26 cellular contexts compared by ENCODE assay signal in the genomic region with DNA sequence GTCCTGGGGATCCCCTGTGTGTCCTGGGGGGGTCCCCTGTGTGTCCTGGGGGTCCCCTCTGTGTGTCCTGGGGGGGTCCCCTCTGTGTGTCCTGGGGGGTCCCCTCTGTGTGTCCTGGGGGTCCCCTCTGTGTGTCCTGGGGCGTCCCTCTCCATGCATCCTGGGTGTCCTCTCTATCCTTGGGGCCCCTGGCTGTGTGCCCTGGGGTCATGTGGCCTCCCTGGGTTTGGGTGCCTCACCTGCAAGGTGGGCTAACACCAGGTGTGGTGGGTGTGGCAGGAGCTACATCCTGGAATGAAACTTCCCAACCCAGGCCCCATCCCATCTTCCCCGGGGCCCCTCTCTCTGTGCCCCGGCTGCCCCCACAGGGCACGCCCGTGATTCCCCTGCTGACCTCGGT. TPM values are rescaled to one million over a fixed set of nuclear protein-coding genes. Genes with fewer than 3 reads are reported as not detected.
"Had no signal": no experiment of that assay in that cellular context is flagged by ENCODE, and none has a peak within 500 bp of the region (broad histone marks: within the 10 kb centered on the region; RNA-seq: fewer than 3 reads in every experiment).

No MANE protein-coding gene starts in this region.

- H3K36me3 ChIP-seq: ascending aorta, prostate gland, right atrium auricular region, tibial artery had no signal

- H3K4me3 ChIP-seq: ascending aorta, prostate gland, right atrium auricular region, tibial artery had no signal

- DNase-seq: activated B cell treated with CpG ODN at 0.5 μM for 24 hours; activated CD4-positive, alpha-beta T cell treated with anti-CD3 and anti-CD28 coated beads for 36 hours; activated CD4-positive, alpha-beta T cell treated with anti-CD3 and anti-CD28 coated beads, Interleukin-2, amount 50 U/mL, for 4 hours; activated CD8-positive, alpha-beta memory T cell treated with anti-CD3 and anti-CD28 coated beads for 24 hours; activated CD8-positive, alpha-beta memory T cell treated with anti-CD3 and anti-CD28 coated beads, Interleukin-2, amount 50 U/mL, for 4 hours; activated T-cell treated with anti-CD3 and anti-CD28 coated beads, Interleukin-2, amount 50 U/mL, for 24 hours; effector memory CD4-positive, alpha-beta T cell; foreskin melanocyte; hippocampal formation; naive thymus-derived CD4-positive, alpha-beta T cell; stimulated activated CD4-positive, alpha-beta T cell treated with anti-CD3 and anti-CD28 coated beads, Interleukin-1b, Interleukin-23, amount 100 ng/mL, for 48 hours; stimulated activated naive CD8-positive, alpha-beta T cell treated with anti-CD3 and anti-CD28 coated beads, Interleukin-15, amount 100 ng/mL, for 72 hours; T-helper 17 cell; tibial artery had no signal

- FAIRE-seq: colon had no signal

- H3K4me1 ChIP-seq: prostate gland had no signal

- H3K27me3 ChIP-seq: right atrium auricular region had no signal

- H3K9me3 ChIP-seq: ascending aorta, prostate gland, right atrium auricular region, tibial artery had no signal

- H3K27ac ChIP-seq: ascending aorta, prostate gland, right atrium auricular region, tibial artery had no signal

- ATAC-seq: activated CD4-positive, alpha-beta T cell treated with anti-CD3 and anti-CD28 coated beads for 36 hours; activated naive CD4-positive, alpha-beta T cell treated with anti-CD3 and anti-CD28 coated beads, Interleukin-2, amount 50 U/mL, for 72 hours; activated T-helper 17 cell treated with anti-CD3 and anti-CD28 coated beads, Interleukin-2, amount 50 U/mL, for 72 hours; naive thymus-derived CD4-positive, alpha-beta T cell; T-helper 17 cell had no signal

RNA-seq across cellular contexts. Expression of a gene that starts 4.9 kb away (rescaled TPM):
- total RNA-seq: activated B cell treated with CpG ODN at 0.5 μM for 24 hours; activated CD4-positive, alpha-beta T cell treated with anti-CD3 and anti-CD28 coated beads for 36 hours; activated naive CD4-positive, alpha-beta T cell treated with anti-CD3 and anti-CD28 coated beads, Interleukin-2, amount 50 U/mL, for 72 hours; activated T-helper 17 cell treated with anti-CD3 and anti-CD28 coated beads, Interleukin-2, amount 50 U/mL, for 72 hours; ascending aorta; dermis microvascular lymphatic vessel endothelial cell; mesenteric fat pad; naive thymus-derived CD4-positive, alpha-beta T cell; neural crest cell; omental fat pad; right atrium auricular region; skeletal muscle tissue; T-helper 17 cell had no signal
- polyA plus RNA-seq: liver; naive thymus-derived CD4-positive, alpha-beta T cell had no signal

RNA-seq across cellular contexts. Expression of a gene that starts 56.4 kb away (rescaled TPM):
- total RNA-seq: neural crest cell had no signal
